Comparison of ENCODE assay signal across 26 cellular contexts in the genomic region with DNA sequence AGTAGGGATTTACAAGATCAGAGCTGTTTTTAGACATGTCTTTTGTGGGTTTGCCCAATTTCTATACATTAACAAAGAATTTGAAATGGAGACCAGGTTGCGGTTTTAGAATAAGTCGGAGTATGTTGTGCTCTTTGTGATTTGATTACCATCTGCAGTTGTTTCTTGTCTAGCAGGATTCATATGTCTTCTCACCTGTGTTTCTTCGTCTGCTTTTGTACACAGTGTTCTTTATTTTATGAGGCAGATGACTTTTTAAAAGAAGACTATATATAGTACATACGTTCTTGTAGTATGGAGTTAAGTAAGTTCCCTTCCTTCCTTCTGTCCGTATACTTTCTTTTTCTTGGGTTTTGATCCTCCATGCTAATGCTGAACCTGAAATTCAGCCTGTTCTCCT.
"Had no signal": no experiment of that assay in that cellular context is flagged by ENCODE, and none has a peak within 500 bp of the region (broad histone marks: within the 10 kb centered on the region; RNA-seq: fewer than 3 reads in every experiment).

No MANE protein-coding gene starts in this region.

- DNase-seq: islet precursor cell; left ventricle myocardium inferior; mesendoderm; naive B cell; natural killer cell; nephron progenitor cell; ovary; right lobe of liver; stimulated activated CD4-positive, alpha-beta T cell treated with anti-CD3 and anti-CD28 coated beads, Interleukin-1b, Interleukin-23, amount 100 ng/mL, for 48 hours; stimulated activated CD4-positive, alpha-beta T cell treated with anti-CD3 and anti-CD28 coated beads, Interleukin-2, amount 100 ng/mL, for 48 hours; stimulated activated CD4-positive, alpha-beta T cell treated with anti-CD3 and anti-CD28 coated beads, Interleukin-4, amount 100 ng/mL, for 4 hours; stimulated activated CD8-positive, alpha-beta memory T cell treated with anti-CD3 and anti-CD28 coated beads, Interleukin-4, amount 100 ng/mL, for 48 hours; stimulated activated naive B cell treated with anti-CD40 and anti-IgM and Interleukin-4, amounts not matched to agents 10 μg/mL and 1 μg/mL and 100 μg/mL, for 72 hours; stimulated activated naive CD8-positive, alpha-beta T cell treated with anti-CD3 and anti-CD28 coated beads, Interleukin-15, Interleukin-2, amounts not matched to agents 100 U/mL and 50 U/mL, for 24 hours; stomach; testis; thyroid gland; transverse colon; upper lobe of left lung had no signal

- H3K27ac Mint-ChIP-seq: nephron progenitor cell, neural progenitor cell, progenitor cell of endocrine pancreas had no signal

- H3K9me3 ChIP-seq: left ventricle myocardium inferior, ovary, right atrium auricular region, right lobe of liver, stomach, testis, thyroid gland, transverse colon, upper lobe of left lung, vagina had no signal

- H3K36me3 ChIP-seq: ovary had no signal

- ATAC-seq: natural killer cell; right lobe of liver; stimulated activated naive B cell treated with anti-CD40 and anti-IgM and Interleukin-4, amounts not matched to agents 10 μg/mL and 1 μg/mL and 100 μg/mL, for 72 hours; stimulated activated naive CD8-positive, alpha-beta T cell treated with anti-CD3 and anti-CD28 coated beads, Interleukin-15, Interleukin-2, amounts not matched to agents 100 U/mL and 50 U/mL, for 24 hours had no signal

- H3K27me3 Mint-ChIP-seq: naive B cell; progenitor cell of endocrine pancreas; stimulated activated naive B cell treated with anti-CD40 and anti-IgM and Interleukin-4, amounts not matched to agents 10 μg/mL and 1 μg/mL and 100 μg/mL, for 72 hours had no signal

- H3K4me1 ChIP-seq: neural progenitor cell, right lobe of liver, stomach, testis, transverse colon, upper lobe of left lung, vagina had no signal

- H3K4me3 ChIP-seq: left ventricle myocardium inferior, lung, neural progenitor cell, ovary, right atrium auricular region, right lobe of liver, smooth muscle cell, stomach, testis, thyroid gland, transverse colon, upper lobe of left lung, vagina had no signal

- H3K27me3 ChIP-seq: neural progenitor cell, ovary, right atrium auricular region, right lobe of liver, stomach, testis, thyroid gland, transverse colon, upper lobe of left lung, vagina had no signal

- H3K4me1 Mint-ChIP-seq: naive B cell; nephron progenitor cell; neural progenitor cell; stimulated activated naive B cell treated with anti-CD40 and anti-IgM and Interleukin-4, amounts not matched to agents 10 μg/mL and 1 μg/mL and 100 μg/mL, for 72 hours had no signal

- H3K27ac ChIP-seq: left ventricle myocardium inferior, neural progenitor cell, ovary, right atrium auricular region, right lobe of liver, stomach, testis, thyroid gland, transverse colon, upper lobe of left lung, vagina had no signal

- H3K4me3 Mint-ChIP-seq: mesothelial cell of epicardium; naive B cell; natural killer cell; nephron progenitor cell; neural progenitor cell; stimulated activated naive B cell treated with anti-CD40 and anti-IgM and Interleukin-4, amounts not matched to agents 10 μg/mL and 1 μg/mL and 100 μg/mL, for 72 hours had no signal
